16 cellular contexts compared by ENCODE assay signal in genomic region chr3:141260131-141260927, GRCh38.
"Had no signal": no experiment of that assay in that cellular context is flagged by ENCODE, and none has a peak within 500 bp of the region (broad histone marks: within the 10 kb centered on the region; RNA-seq: fewer than 3 reads in every experiment).

No MANE protein-coding gene starts in this region.

- H3K36me3 ChIP-seq: ovary, transverse colon had no signal

- H3K36me3 Mint-ChIP-seq: natural killer cell treated with Interleukin-12 subunit alpha and Interleukin-12 subunit beta and Interleukin-15 and Interleukin-18, amount 100 ng/mL, for 72 hours had no signal

- H3K4me3 ChIP-seq: coronary artery, left ventricle myocardium inferior, ovary, transverse colon had no signal

- H3K9me3 ChIP-seq: left ventricle myocardium inferior, ovary, transverse colon had no signal

- H3K27ac ChIP-seq: coronary artery, foreskin keratinocyte, left ventricle myocardium inferior, ovary, transverse colon had no signal

- ATAC-seq: foreskin keratinocyte had no signal

- H3K27me3 ChIP-seq: foreskin keratinocyte, ovary, transverse colon had no signal

- H3K27me3 Mint-ChIP-seq: activated CD4-positive, alpha-beta T cell treated with anti-CD3 and anti-CD28 coated beads, Interleukin-2, amount 10 ng/mL, durations not matched to agents 24 days and 14 days; central memory CD8-positive, alpha-beta T cell; natural killer cell treated with Interleukin-12 subunit alpha and Interleukin-12 subunit beta and Interleukin-15 and Interleukin-18, amount 100 ng/mL, for 72 hours had no signal

- H3K4me1 ChIP-seq: foreskin keratinocyte, transverse colon had no signal

- H3K4me3 Mint-ChIP-seq: activated naive CD4-positive, alpha-beta T cell treated with anti-CD3 and anti-CD28 coated beads for 36 hours; central memory CD8-positive, alpha-beta T cell; natural killer cell treated with Interleukin-12 subunit alpha and Interleukin-12 subunit beta and Interleukin-15 and Interleukin-18, amount 100 ng/mL, for 72 hours had no signal

- DNase-seq: activated CD4-positive, alpha-beta T cell treated with anti-CD3 and anti-CD28 coated beads, Interleukin-2, amount 10 ng/mL, durations not matched to agents 24 days and 14 days; activated CD4-positive, CD25-positive, alpha-beta regulatory T cell; activated CD8-positive, alpha-beta memory T cell treated with anti-CD3 and anti-CD28 coated beads for 24 hours; activated naive CD4-positive, alpha-beta T cell treated with anti-CD3 and anti-CD28 coated beads for 36 hours; effector CD8-positive, alpha-beta T cell; foreskin keratinocyte; left ventricle myocardium inferior; ovary; stimulated activated CD4-positive, alpha-beta T cell treated with anti-CD3 and anti-CD28 coated beads, Interleukin-12 subunit alpha, Interleukin-12 subunit beta, amount 100 ng/mL, for 4 hours; stimulated activated CD4-positive, alpha-beta T cell treated with anti-CD3 and anti-CD28 coated beads, Interleukin-2, amount 100 ng/mL, for 24 hours; stimulated activated naive CD4-positive, alpha-beta T cell; transverse colon had no signal

- H3K9me3 Mint-ChIP-seq: activated CD4-positive, alpha-beta T cell treated with anti-CD3 and anti-CD28 coated beads, Interleukin-2, amount 10 ng/mL, durations not matched to agents 24 days and 14 days; activated naive CD4-positive, alpha-beta T cell treated with anti-CD3 and anti-CD28 coated beads for 36 hours; central memory CD8-positive, alpha-beta T cell; natural killer cell treated with Interleukin-12 subunit alpha and Interleukin-12 subunit beta and Interleukin-15 and Interleukin-18, amount 100 ng/mL, for 72 hours; T-helper 2 cell treated with Interferon-gamma antibody and Interleukin-4, amounts not matched to agents 5 μg/mL and 100 μg/mL, for 36 hours had no signal
